ENCODE assay signal across 8 cellular contexts in genomic region chr14:95519699-95520098, GRCh38. TPM values are rescaled to one million over a fixed set of nuclear protein-coding genes. Genes with fewer than 3 reads are reported as not detected.
DNase-seq lines count a peak whose midpoint lies in the region; ATAC-seq, FAIRE-seq and TF ChIP-seq lines count a peak whose summit lies in the region.

No MANE protein-coding gene starts in this region.

- H3K36me3 ChIP-seq in SJSA1: no peaks in the 10 kb centered on the region
- no peaks in the 10 kb centered on the region for H3K36me3 ChIP-seq in keratinocyte (ENCODE audit: control insufficient read depth in 2 of 2, extremely low read depth in 1 of 2, insufficient read depth in 2 of 2, low read length in 2 of 2)

- in situ Hi-C loops in GM18951 (cut with MboI; ENCODE audit: low sequenced_read_pairs, unreplicated experiment): no loop called here

- no peaks in the 10 kb centered on the region for H3K79me2 ChIP-seq in keratinocyte (ENCODE audit: control insufficient read depth, insufficient read depth, low read length)

- H2AFZ ChIP-seq in keratinocyte (ENCODE audit: control insufficient read depth, low read length): no peak overlapping the region

- ATAC-seq in stimulated activated effector memory CD8-positive, alpha-beta T cell treated with anti-CD3 and anti-CD28 coated beads, Interleukin-12 subunit alpha, Interleukin-12 subunit beta, amount 100 ng/mL, for 72 hours: peak; percentile 17
- no peak for ATAC-seq in HG03280 (IDR thresholded peaks at IDR 0.05; ENCODE audit: unreplicated experiment)

- H3K27ac ChIP-seq in SJSA1 (peak overlapping the region; percentile 66), keratinocyte (ENCODE audit: control insufficient read depth, insufficient read depth, low read length) (peak overlapping the region; percentile 10)

- no peaks in the 10 kb centered on the region for H4K20me1 ChIP-seq in keratinocyte (ENCODE audit: control insufficient read depth, extremely low read depth, insufficient read depth, low read length)

- peak overlapping the region; percentile 85 for H3K4me3 Mint-ChIP-seq in stimulated activated effector memory CD8-positive, alpha-beta T cell treated with anti-CD3 and anti-CD28 coated beads, Interleukin-12 subunit alpha, Interleukin-12 subunit beta, amount 100 ng/mL, for 72 hours

- no peaks in the 10 kb centered on the region for H3K9me1 ChIP-seq in keratinocyte (ENCODE audit: control insufficient read depth, extremely low read depth, insufficient read depth, low read length)

- no peaks in the 10 kb centered on the region for H3K9me3 Mint-ChIP-seq in stimulated activated effector memory CD8-positive, alpha-beta T cell treated with anti-CD3 and anti-CD28 coated beads, Interleukin-12 subunit alpha, Interleukin-12 subunit beta, amount 100 ng/mL, for 72 hours

- H3K9ac ChIP-seq in keratinocyte (ENCODE audit: control insufficient read depth, extremely low read depth, insufficient read depth, low read length): no peak overlapping the region

- H3K4me1 Mint-ChIP-seq in stimulated activated effector memory CD8-positive, alpha-beta T cell treated with anti-CD3 and anti-CD28 coated beads, Interleukin-12 subunit alpha, Interleukin-12 subunit beta, amount 100 ng/mL, for 72 hours: peaks cover 78% of the 10 kb centered on the region

- DNase-seq in SJSA1 (ENCODE audit: low read depth in 1 of 2, low spot score in 2 of 2): peak; percentile 64 to 67
- peak; percentile 74 for DNase-seq in activated naive CD4-positive, alpha-beta T cell treated with Interleukin-2 at 50 U/mL for 16 hours
- no peak for DNase-seq in keratinocyte (ENCODE audit: low read depth, low spot score)
- DNase-seq in stimulated activated effector memory CD8-positive, alpha-beta T cell treated with anti-CD3 and anti-CD28 coated beads, Interleukin-12 subunit alpha, Interleukin-12 subunit beta, amount 100 ng/mL, for 72 hours (ENCODE audit: low spot score in 2 of 2): peak in 1 of 2 donors; percentile 84
- DNase-seq in cerebellar cortex (ENCODE audit: low spot score): no peak
- no peak for DNase-seq in HuH-7 (ENCODE audit: low spot score)

- H3K9me3 ChIP-seq in SJSA1 (replicated peaks) (no peaks in the 10 kb centered on the region), keratinocyte (ENCODE audit: control insufficient read depth, low read depth, low read length) (no peaks in the 10 kb centered on the region)

- peak; percentile 66 for FAIRE-seq in keratinocyte (lab: Jason Lieb, UNC)

- peak; percentile 35 for TF ChIP-seq POLR2A in GM18951 (IDR thresholded peaks at IDR 0.05; ENCODE audit: extremely low read depth, insufficient read depth, insufficient read length)

- H3K4me1 ChIP-seq in SJSA1 (replicated peaks) (peaks cover 79% of the 10 kb centered on the region), keratinocyte (ENCODE audit: control insufficient read depth, extremely low read depth, insufficient read depth, low read length) (peaks cover 67% of the 10 kb centered on the region)

- no peak for TF ChIP-seq CTCF in keratinocyte (optimal IDR thresholded peaks at IDR 0.05 in 1 of 3, IDR thresholded peaks at IDR 0.05 in 1 of 3, conservative IDR thresholded peaks at IDR 0.05 in 1 of 3; ENCODE audit: extremely low read depth in 1 of 3, insufficient read depth in 2 of 3, low read length in 3 of 3)

- peak overlapping the region; percentile 95 for H3K27ac Mint-ChIP-seq in stimulated activated effector memory CD8-positive, alpha-beta T cell treated with anti-CD3 and anti-CD28 coated beads, Interleukin-12 subunit alpha, Interleukin-12 subunit beta, amount 100 ng/mL, for 72 hours

- peak overlapping the region; percentile 60 for H3K4me2 ChIP-seq in keratinocyte (ENCODE audit: control insufficient read depth, extremely low read depth, insufficient read depth, low read depth, low read length)

- H3K27me3 ChIP-seq in SJSA1 (replicated peaks) (no peaks in the 10 kb centered on the region), keratinocyte (ENCODE audit: control insufficient read depth, extremely low read depth, insufficient read depth, low read length) (no peaks in the 10 kb centered on the region)

- dilution Hi-C loops in keratinocyte (cut with MboI; ENCODE audit: extremely low pct_ligation_motif_present, low sequenced_read_pairs): no loop called here

- peaks cover 33% of the 10 kb centered on the region for H3K36me3 Mint-ChIP-seq in stimulated activated effector memory CD8-positive, alpha-beta T cell treated with anti-CD3 and anti-CD28 coated beads, Interleukin-12 subunit alpha, Interleukin-12 subunit beta, amount 100 ng/mL, for 72 hours

- H3K4me3 ChIP-seq in SJSA1: no peak overlapping the region
- peak overlapping the region in 1 of 3 experiments; percentile 16 for H3K4me3 ChIP-seq in keratinocyte (ENCODE audit: control insufficient read depth in 2 of 3, extremely low read depth in 1 of 3, insufficient read depth in 2 of 3, low read depth in 1 of 3, low read length in 3 of 3)

RNA-seq across cellular contexts. Expression of gene SYNE3, which starts 3.2 kb away (rescaled TPM):
- 8.3 and 11.5 TPM in 2 replicates for total RNA-seq in SJSA1 (2014; rRNA removed; shearing (Covaris generic))
- polyA plus RNA-seq in keratinocyte: 0.32 to 1.3 TPM (median 1.0 TPM) in 3 replicates
- 0.27 TPM for polyA plus RNA-seq in keratinocyte (2011; ENCODE audit: low read depth)
- 0.18 and 0.19 TPM in 2 replicates for polyA plus RNA-seq in keratinocyte (2011; cell fraction: cytosol; rRNA removed)
- 2.1 and 2.6 TPM in 2 replicates for polyA plus RNA-seq in keratinocyte (2011; cell fraction: nucleus; rRNA removed)
- 0.47 and 1.6 TPM in 2 replicates for polyA plus RNA-seq in keratinocyte (2012; ENCODE audit: low replicate concordance)
- polyA minus RNA-seq in keratinocyte: 0.63 to 3.1 TPM (median 2.1 TPM) in 3 replicates
- polyA minus RNA-seq in keratinocyte (2011; cell fraction: cytosol; rRNA and poly(A)+ RNA removed): 0.96 TPM
- polyA minus RNA-seq in keratinocyte (2011; cell fraction: nucleus; rRNA and poly(A)+ RNA removed): 2.7 and 3.0 TPM in 2 replicates

RNA-seq across cellular contexts. Expression of gene GLRX5, which starts 15.2 kb away (rescaled TPM):
- 56.2 and 82.3 TPM in 2 replicates for total RNA-seq in SJSA1 (2014; rRNA removed; shearing (Covaris generic))
- 28.2 to 60.9 TPM (median 42.7 TPM) in 3 replicates for polyA plus RNA-seq in keratinocyte
- 13.7 TPM for polyA plus RNA-seq in keratinocyte (2011; ENCODE audit: low read depth)
- 39.9 and 70.3 TPM in 2 replicates for polyA plus RNA-seq in keratinocyte (2011; cell fraction: cytosol; rRNA removed)
- 14.1 and 17.8 TPM in 2 replicates for polyA plus RNA-seq in keratinocyte (2011; cell fraction: nucleus; rRNA removed)
- polyA plus RNA-seq in keratinocyte (2012; ENCODE audit: low replicate concordance): 27.2 and 41.6 TPM in 2 replicates
- 7.9 to 23.1 TPM (median 8.6 TPM) in 3 replicates for polyA minus RNA-seq in keratinocyte
- 28.0 TPM for polyA minus RNA-seq in keratinocyte (2011; cell fraction: cytosol; rRNA and poly(A)+ RNA removed)
- 3.4 and 4.4 TPM in 2 replicates for polyA minus RNA-seq in keratinocyte (2011; cell fraction: nucleus; rRNA and poly(A)+ RNA removed)

Comparison
In these comparisons a context has a peak if more than half of its experiments do, and no peak if none do; other contexts are left out.
1. DNase-seq: peak in SJSA1 (2 of 2) and activated naive CD4-positive, alpha-beta T cell treated with Interleukin-2 at 50 U/mL for 16 hours (single experiment); none in keratinocyte (single experiment), cerebellar cortex (single experiment) and HuH-7 (single experiment).